In genomic region chr6:13026100-13026499, GRCh38 we compare ENCODE assay signal across 18 cellular contexts.
"Had no signal": no experiment of that assay in that cellular context is flagged by ENCODE, and none has a peak within 500 bp of the region (broad histone marks: within the 10 kb centered on the region; RNA-seq: fewer than 3 reads in every experiment).

No MANE protein-coding gene starts in this region.

- H3K27me3 ChIP-seq: gastroesophageal sphincter, pancreas, stomach, thyroid gland had no signal

- H3K9me3 ChIP-seq: gastroesophageal sphincter, pancreas, stomach, thyroid gland had no signal

- ATAC-seq: activated naive CD4-positive, alpha-beta T cell treated with anti-CD3 and anti-CD28 coated beads, Interleukin-2, amount 50 U/mL, for 72 hours; activated T-cell treated with anti-CD3 and anti-CD28 coated beads, Interleukin-2, amount 50 U/mL, for 72 hours; gastroesophageal sphincter; left lobe of liver; T-helper 17 cell had no signal

- H3K36me3 ChIP-seq: gastroesophageal sphincter, pancreas, stomach, thyroid gland had no signal

- H3K27ac ChIP-seq: gastroesophageal sphincter, stomach, thyroid gland had no signal

- H3K4me3 ChIP-seq: gastroesophageal sphincter, pancreas, stomach, thyroid gland had no signal

- FAIRE-seq: pancreas, urothelium cell line had no signal

- DNase-seq: activated CD4-positive, alpha-beta T cell treated with anti-CD3 and anti-CD28 coated beads for 48 hours; activated CD8-positive, alpha-beta memory T cell treated with anti-CD3 and anti-CD28 coated beads, Interleukin-2, amount 50 U/mL, for 48 hours; activated gamma-delta T cell; activated T-cell treated with anti-CD3 and anti-CD28 coated beads, Interleukin-2, amount 50 U/mL, for 72 hours; cerebellar nuclear complex; erythroblast; islet precursor cell; naive B cell; stimulated activated CD4-positive, alpha-beta T cell treated with anti-CD3 and anti-CD28 coated beads, Interleukin-12 subunit alpha, Interleukin-12 subunit beta, amount 100 ng/mL, for 4 hours; stimulated activated CD4-positive, alpha-beta T cell treated with anti-CD3 and anti-CD28 coated beads, Interleukin-2, amount 100 ng/mL, for 24 hours; stomach; T-helper 17 cell had no signal
